ENCODE assay signal across 10 cellular contexts in genomic region chr19:48878219-48879024, GRCh38. TPM values are rescaled to one million over a fixed set of nuclear protein-coding genes. Genes with fewer than 3 reads are reported as not detected.
DNase-seq lines count a peak whose midpoint lies in the region; ATAC-seq and TF ChIP-seq lines count a peak whose summit lies in the region.
"Had no signal": no experiment of that assay in that cellular context is flagged by ENCODE, and none has a peak within 500 bp of the region (broad histone marks: within the 10 kb centered on the region; RNA-seq: fewer than 3 reads in every experiment).

No MANE protein-coding gene starts in this region.

- peak in 1 of 34 experiments; percentile 30 for DNase-seq in T-cell
- no peak for DNase-seq in psoas muscle
- DNase-seq in H9: no peak
- no peak for DNase-seq in HCEC 1CT
- DNase-seq: NCI-H774; stimulated activated CD4-positive, alpha-beta T cell treated with anti-CD3 and anti-CD28 coated beads, Interleukin-4, amount 100 ng/mL, for 4 hours had no signal

- H3K4ac ChIP-seq in H9 (ENCODE audit: low read depth, low read length): no peak overlapping the region

- H3K9ac ChIP-seq in H9 (ENCODE audit: extremely low read depth, insufficient read length, low read length): no peak overlapping the region

- no peak overlapping the region for H4K91ac ChIP-seq in H9 (ENCODE audit: insufficient read length, low read depth, low read length)

- H3K79me2 ChIP-seq in DOHH2 (ENCODE audit: control insufficient read depth, low read length) (peaks cover 30% of the 10 kb centered on the region), H9 (ENCODE audit: insufficient read depth, low read length) (peaks cover under 1% of the 10 kb centered on the region; the same call in 1 of the 2 replicates)

- CTCF ChIA-PET in T-cell (lab: Charles Lee): interaction anchor here in 1 of 2 donors (0.5 kb wide), 1 partner anchor 132 kb away, joined by 7 read pairs; no protein-coding TSS in a partner anchor

- no peak overlapping the region for H2BK5ac ChIP-seq in H9 (ENCODE audit: insufficient read length, low read length)

- ATAC-seq in T-cell (replicated peaks in 1 of 4): no peak
- no peak for ATAC-seq in psoas muscle
- ATAC-seq in GM21515 (IDR thresholded peaks at IDR 0.05; ENCODE audit: unreplicated experiment): no peak
- no peak for ATAC-seq in HG02623 (IDR thresholded peaks at IDR 0.05; ENCODE audit: unreplicated experiment)

- no peaks in the 10 kb centered on the region for H3K27me3 ChIP-seq in DOHH2 (ENCODE audit: control insufficient read depth, low read length)
- no peaks in the 10 kb centered on the region for H3K27me3 ChIP-seq in esophagus (ENCODE audit: control insufficient read depth in 1 of 2, insufficient read depth in 2 of 2, low read length in 2 of 2)
- no peaks in the 10 kb centered on the region for H3K27me3 ChIP-seq in psoas muscle (ENCODE audit: insufficient read depth in 3 of 3, low read length in 2 of 3)
- no peaks in the 10 kb centered on the region for H3K27me3 ChIP-seq in H9 (ENCODE audit: insufficient read depth, low read length)

- TF ChIP-seq CTCF in DOHH2 (IDR thresholded peaks at IDR 0.05; ENCODE audit: low read depth, low read length, poor library complexity, severe bottlenecking) (no peak), psoas muscle (IDR thresholded peaks at IDR 0.05) (no peak), H9 (conservative IDR thresholded peaks at IDR 0.05) (no peak)

- no peak overlapping the region for H2BK120ac ChIP-seq in H9 (ENCODE audit: low read depth, low read length, poor library complexity, severe bottlenecking)

- no peak overlapping the region for H3T11ph ChIP-seq in H9 (ENCODE audit: low read length)

- H3K4me2 ChIP-seq in DOHH2 (ENCODE audit: low read length) (peak overlapping the region; percentile 92; the same call in 1 of the 2 replicates), H9 (ENCODE audit: insufficient read depth, insufficient read length, low read length) (no peak overlapping the region)

- no peak overlapping the region for H2BK15ac ChIP-seq in H9 (ENCODE audit: low read depth, low read length)

- H4K8ac ChIP-seq in H9 (replicated peaks; ENCODE audit: insufficient read length, low read depth, low read length): no peak overlapping the region

- POLR2A ChIA-PET in T-cell (lab: Charles Lee): interaction anchor here (0.5 to 2.0 kb wide), 5 partner anchors 23 to 166 kb away, joined by 3 to 6 read pairs (median 3); no protein-coding TSS in a partner anchor

- H3K14ac ChIP-seq in H9 (ENCODE audit: insufficient read depth, low read length): no peak overlapping the region

- WGBS in esophagus, 2 donors: 63 to 70% methylated on average over 10 of the region's 10 CpGs
- WGBS in psoas muscle, 3 donors: 61 to 66% (median 62%) methylated on average over 10 of the region's 10 CpGs
- WGBS in H9 (ENCODE audit: extremely low coverage, insufficient read length, low lambda C conversion rate): no CpG with 5 or more reads among the region's 10 CpGs

- H3K4me3 ChIP-seq in DOHH2 (ENCODE audit: low read length) (no peak overlapping the region), esophagus (ENCODE audit: low read depth in 1 of 2, low read length in 2 of 2) (no peak overlapping the region), psoas muscle (no peak overlapping the region)

- H3K9me3 Mint-ChIP-seq in T-cell (no peaks in the 10 kb centered on the region), H9 (no peaks in the 10 kb centered on the region)

- H2BK12ac ChIP-seq in H9 (ENCODE audit: insufficient read length, low read depth, low read length): no peak overlapping the region

- no peaks in the 10 kb centered on the region for H3K27me3 Mint-ChIP-seq in T-cell
- H3K27me3 Mint-ChIP-seq in H9 (ENCODE audit: low read depth): no peaks in the 10 kb centered on the region

- H3K4me1 ChIP-seq in DOHH2 (ENCODE audit: control insufficient read depth, low read length): peaks cover 74% of the 10 kb centered on the region
- peaks cover 6 to 9% of the 10 kb centered on the region in 2 donors for H3K4me1 ChIP-seq in esophagus (ENCODE audit: control insufficient read depth in 2 of 2, insufficient read depth in 2 of 2, low read length in 1 of 2)
- H3K4me1 ChIP-seq in psoas muscle: peaks cover 40% of the 10 kb centered on the region
- peaks cover under 1% of the 10 kb centered on the region; the same call in 1 of the 2 replicates for H3K4me1 ChIP-seq in H9 (ENCODE audit: insufficient read depth, low read length)

- H3K9me3 ChIP-seq in DOHH2 (ENCODE audit: control insufficient read depth, insufficient read depth, low read length) (peaks cover 6% of the 10 kb centered on the region), esophagus (ENCODE audit: control insufficient read depth in 2 of 2, insufficient read depth in 1 of 2, low read depth in 1 of 2, low read length in 1 of 2) (peaks cover 0 to 3% of the 10 kb centered on the region in 2 donors), psoas muscle (no peaks in the 10 kb centered on the region), H9 (ENCODE audit: control insufficient read depth, low read depth, low read length) (no peaks in the 10 kb centered on the region)

- H4K20me1 ChIP-seq in DOHH2 (ENCODE audit: control insufficient read depth, insufficient read depth, low read depth, low read length) (peaks cover 8% of the 10 kb centered on the region; the same call in 1 of the 2 replicates), H9 (ENCODE audit: control insufficient read depth, insufficient read depth, insufficient read length) (no peaks in the 10 kb centered on the region)

- no peak overlapping the region for H2AK5ac ChIP-seq in H9 (ENCODE audit: insufficient read length, low read length)

- no peak overlapping the region for H3K23ac ChIP-seq in H9 (ENCODE audit: insufficient read length, low read depth, low read length)

- H4K5ac ChIP-seq in H9 (ENCODE audit: insufficient read length, low read depth, low read length): no peak overlapping the region

- no peak overlapping the region for H2BK20ac ChIP-seq in H9 (ENCODE audit: low read depth, low read length, poor library complexity, severe bottlenecking)

- H3K36me3 ChIP-seq in DOHH2 (ENCODE audit: control insufficient read depth, low read length): peaks cover 52% of the 10 kb centered on the region
- H3K36me3 ChIP-seq in esophagus (ENCODE audit: control insufficient read depth in 2 of 2, insufficient read depth in 2 of 2, low read length in 1 of 2): peaks cover 10 to 16% of the 10 kb centered on the region in 2 donors
- H3K36me3 ChIP-seq in psoas muscle (ENCODE audit: insufficient read depth in 1 of 2, low read depth in 1 of 2): peaks cover 0 to 62% of the 10 kb centered on the region in 2 donors

- peak overlapping the region in 1 of 3 donors; percentile 22 for H3K4me3 Mint-ChIP-seq in T-cell
- no peak overlapping the region for H3K4me3 Mint-ChIP-seq in H9

- H3K36me3 Mint-ChIP-seq in T-cell (peaks cover 34% of the 10 kb centered on the region), H9 (ENCODE audit: insufficient read depth in 1 of 3, low read depth in 3 of 3) (peaks cover 22 to 44% (median 40%) of the 10 kb centered on the region in 3 experiments)

- H2AFZ ChIP-seq in H9 (ENCODE audit: low read length): no peak overlapping the region

- intact Hi-C loops in psoas muscle (cut with DNase I): loop anchor here in 1 of 2 donors (5.0 kb wide), 1 partner anchor 84 kb away; no protein-coding TSS in a partner anchor

- H3K27ac Mint-ChIP-seq in T-cell (peak overlapping the region; percentile 57 to 58), H9 (peak overlapping the region in 1 of 3 experiments; percentile 80; a peak in 2 of 7 replicates)

- H3K4me1 Mint-ChIP-seq in T-cell (peaks cover 32 to 38% (median 32%) of the 10 kb centered on the region in 3 donors), H9 (peaks cover 25 to 27% of the 10 kb centered on the region in 2 experiments)

- H3F3A ChIP-seq in DOHH2 (ENCODE audit: control insufficient read depth, insufficient read depth): peaks cover 61% of the 10 kb centered on the region

- H3K56ac ChIP-seq in H9 (ENCODE audit: insufficient read length, low read depth, low read length): no peak overlapping the region

- H3K18ac ChIP-seq in H9 (ENCODE audit: insufficient read length, low read depth, low read length): no peak overlapping the region

- peaks cover 1% of the 10 kb centered on the region for H3K23me2 ChIP-seq in H9 (ENCODE audit: insufficient read length, low read depth, low read length, poor library complexity, severe bottlenecking)

- H3K27ac ChIP-seq in DOHH2 (ENCODE audit: low read depth, low read length) (peak overlapping the region; percentile 96), esophagus (ENCODE audit: low read depth in 2 of 2, low read length in 1 of 2) (peak overlapping the region; percentile 21 to 46), psoas muscle (peak overlapping the region; percentile 100), H9 (ENCODE audit: insufficient read length, low read depth, low read length) (no peak overlapping the region)

- H3K9me2 ChIP-seq in DOHH2 (replicated peaks; ENCODE audit: control insufficient read depth, low read length): no peaks in the 10 kb centered on the region

- H3K79me1 ChIP-seq in H9 (ENCODE audit: insufficient read depth, low read depth, low read length, poor library complexity, severe bottlenecking): peaks cover 9% of the 10 kb centered on the region

RNA-seq across cellular contexts. Expression of gene PPP1R15A, which starts 6.2 kb away (rescaled TPM):
- total RNA-seq in T-cell: 100 to 1,000 TPM in 2 of 5 donors, 10 to 100 TPM in 3; 74.4 to 713 (median 93.6) TPM
- 100 to 1,000 TPM in 1 of 2 donors, 10 to 100 TPM in 1; 38.0 to 145 TPM for polyA plus RNA-seq in esophagus
- total RNA-seq in psoas muscle: 10 to 100 TPM; 34.5 to 93.4 (median 41.3) TPM
- polyA plus RNA-seq in psoas muscle: 10 to 100 TPM; 61.1 to 86.3 (median 83.7) TPM
- 17.2 and 17.5 TPM in 2 replicates for total RNA-seq in H9 (2021)

RNA-seq across cellular contexts. Expression of gene PLEKHA4, which starts 10.0 kb away (rescaled TPM):
- total RNA-seq in T-cell (10 to 100 TPM in 1 of 5 donors, 1 to 10 TPM in 4; 2.7 to 11.8 (median 5.2) TPM), psoas muscle (10 to 100 TPM in 3 of 4 donors, 1 to 10 TPM in 1; 9.4 to 30.0 (median 20.2) TPM), H9 (2021) (14.3 and 15.3 TPM in 2 replicates)
- polyA plus RNA-seq in esophagus (1 to 10 TPM; 8.6 to 9.2 TPM), psoas muscle (10 to 100 TPM; 11.1 to 14.9 (median 12.3) TPM)

RNA-seq across cellular contexts. Expression of gene TULP2, which starts 20.1 kb away (rescaled TPM):
- total RNA-seq in T-cell (under 1 TPM in 1 of 5 donors, not detected in 4; 0.26 TPM), psoas muscle (under 1 TPM in 2 of 4 donors, not detected in 2; 0.13 to 0.17 TPM), H9 (2021) (0.94 and 1.0 TPM in 2 replicates)
- polyA plus RNA-seq in esophagus (under 1 TPM in 1 of 2 donors, not detected in 1; 0.08 TPM), psoas muscle (under 1 TPM in 2 of 3 donors, not detected in 1; 0.06 to 0.07 TPM)

RNA-seq across cellular contexts. Expression of gene NUCB1, which starts 21.7 kb away (rescaled TPM):
- total RNA-seq in T-cell (100 to 1,000 TPM; 122 to 177 (median 165) TPM), psoas muscle (100 to 1,000 TPM in 2 of 4 donors, 10 to 100 TPM in 2; 86.4 to 143 (median 101) TPM), H9 (2021) (125 and 131 TPM in 2 replicates)
- polyA plus RNA-seq in esophagus (100 to 1,000 TPM in 1 of 2 donors, 10 to 100 TPM in 1; 88.2 to 116 TPM), psoas muscle (10 to 100 TPM; 49.9 to 97.1 (median 90.7) TPM)

RNA-seq across cellular contexts. Expression of gene HSD17B14, which starts 42.1 kb away (rescaled TPM):
- total RNA-seq in T-cell: 1 to 10 TPM in 2 of 5 donors, under 1 TPM in 2, not detected in 1; 0.58 to 2.1 (median 1.1) TPM
- polyA plus RNA-seq in esophagus: 1 to 10 TPM; 2.2 to 3.4 TPM
- 1 to 10 TPM in 1 of 4 donors, under 1 TPM in 3; 0.61 to 1.2 (median 0.80) TPM for total RNA-seq in psoas muscle
- polyA plus RNA-seq in psoas muscle: under 1 TPM; 0.15 to 0.66 (median 0.29) TPM
- 11.2 and 11.6 TPM in 2 replicates for total RNA-seq in H9 (2021)
